In genomic region chr10:14185501-14186045, GRCh38 we compare ENCODE assay signal across 8 cellular contexts.
A peak's percentile ranks its signal among the peaks of the same experiment; 100 is the strongest.
DNase-seq lines count a peak whose midpoint lies in the region; ATAC-seq and TF ChIP-seq lines count a peak whose summit lies in the region.

No MANE protein-coding gene starts in this region.

- H3K36me3 ChIP-seq in IMR-90 (ENCODE audit: control insufficient read depth, insufficient read depth, low read length): no peaks in the 10 kb centered on the region
- H3K36me3 ChIP-seq in stomach: no peaks in the 10 kb centered on the region
- H3K36me3 ChIP-seq in aorta (ENCODE audit: control insufficient read depth in 1 of 2, insufficient read depth in 2 of 2, low read length in 1 of 2): no peaks in the 10 kb centered on the region

- H3K4me3 ChIP-seq in IMR-90 (ENCODE audit: insufficient read depth, low read depth, low read length): no peak overlapping the region
- no peak overlapping the region for H3K4me3 ChIP-seq in skeletal muscle cell (ENCODE audit: low read depth, low read length)
- no peak overlapping the region for H3K4me3 ChIP-seq in stomach
- H3K4me3 ChIP-seq in aorta (ENCODE audit: low read length in 2 of 2): no peak overlapping the region

- no peak overlapping the region for H2AK5ac ChIP-seq in IMR-90 (ENCODE audit: low read depth, low read length)

- H3K9ac ChIP-seq in IMR-90 (ENCODE audit: low read depth, low read length): no peak overlapping the region

- no peak for TF ChIP-seq EP300 in stomach (IDR thresholded peaks at IDR 0.05)

- peaks cover 31% of the 10 kb centered on the region for H3K27me3 ChIP-seq in IMR-90 (ENCODE audit: control insufficient read depth, insufficient read depth, low read length)
- H3K27me3 ChIP-seq in stomach: peaks cover 0 to 21% (median 8%) of the 10 kb centered on the region in 3 donors
- H3K27me3 ChIP-seq in aorta (ENCODE audit: control insufficient read depth in 1 of 2, insufficient read depth in 2 of 2, low read length in 1 of 2): no peaks in the 10 kb centered on the region

- peaks cover 3% of the 10 kb centered on the region for H3K9me1 ChIP-seq in IMR-90 (ENCODE audit: insufficient read depth, low read length)

- ATAC-seq in GM21723 (IDR thresholded peaks at IDR 0.05; ENCODE audit: unreplicated experiment) (peak; percentile 75), IMR-90 (ENCODE audit: low read depth) (peak; percentile 92), aorta (ENCODE audit: low FRiP score) (no peak)

- no peak overlapping the region for H2AFZ ChIP-seq in IMR-90 (replicated peaks; ENCODE audit: low read length, poor library complexity)

- no peak overlapping the region for H3K23ac ChIP-seq in IMR-90 (ENCODE audit: low read depth, low read length)

- no peaks in the 10 kb centered on the region for H4K20me1 ChIP-seq in IMR-90 (ENCODE audit: insufficient read depth, low read length)

- H2AK9ac ChIP-seq in IMR-90 (replicated peaks; ENCODE audit: low read depth, low read length, poor library complexity): peak overlapping the region; percentile 10

- H3K4me1 ChIP-seq in IMR-90 (ENCODE audit: control insufficient read depth, insufficient read depth, low read length): peaks cover 2% of the 10 kb centered on the region; the same call in 1 of the 2 replicates
- H3K4me1 ChIP-seq in stomach: peaks cover 0 to 5% (median 0%) of the 10 kb centered on the region in 4 donors
- no peaks in the 10 kb centered on the region for H3K4me1 ChIP-seq in aorta (ENCODE audit: control insufficient read depth in 1 of 2, insufficient read depth in 2 of 2, low read length in 2 of 2)

- H3K4ac ChIP-seq in IMR-90 (ENCODE audit: low read depth, low read length): no peak overlapping the region

- CTCF ChIA-PET in IMR-90 (lab: Yijun Ruan, JAX): interaction anchor here (0.7 to 1.2 kb wide), 2 partner anchors 200 to 552 kb away, joined by 3 read pairs; no protein-coding TSS in a partner anchor

- peaks cover 56% of the 10 kb centered on the region for H3K27me3 Mint-ChIP-seq in T-helper 2 cell treated with Interferon-gamma antibody and Interleukin-4, amounts not matched to agents 5 μg/mL and 100 μg/mL, for 36 hours (ENCODE audit: low read depth)

- intact Hi-C loops in IMR-90 (cut with micrococcal nuclease) (loop anchor here (2.0 kb wide), 1 partner anchor 399 kb away; no protein-coding TSS in a partner anchor), stomach (cut with DNase I; ENCODE audit: low total_unique reads) (no loop called here), aorta (cut with DNase I) (no loop called here)

- H3K27ac Mint-ChIP-seq in T-helper 2 cell treated with Interferon-gamma antibody and Interleukin-4, amounts not matched to agents 5 μg/mL and 100 μg/mL, for 36 hours: peak overlapping the region; percentile 95

- no peak for TF ChIP-seq RAD21 in IMR-90 (IDR thresholded peaks at IDR 0.05; ENCODE audit: low read length)

- H2BK5ac ChIP-seq in IMR-90 (ENCODE audit: low read depth, low read length, poor library complexity, severe bottlenecking): peak overlapping the region; percentile 5

- BruUV-seq in IMR-90 (replicated peaks; lab: Mats Ljungman, UMichigan): TSS peak; percentile 99

- H3K79me1 ChIP-seq in IMR-90 (ENCODE audit: low read depth in 1 of 2, low read length in 2 of 2): no peaks in the 10 kb centered on the region

- no peak overlapping the region for H3K56ac ChIP-seq in IMR-90 (ENCODE audit: extremely low read depth, insufficient read depth, low read length)

- TF ChIP-seq POLR2A in IMR-90 (IDR thresholded peaks at IDR 0.05; ENCODE audit: low read depth, low read length): peak; percentile 99
- TF ChIP-seq POLR2A in stomach (IDR thresholded peaks at IDR 0.05): no peak

- no peak overlapping the region for H4K8ac ChIP-seq in IMR-90 (ENCODE audit: low read depth in 2 of 2, low read length in 2 of 2)

- H3K4me1 Mint-ChIP-seq in T-helper 2 cell treated with Interferon-gamma antibody and Interleukin-4, amounts not matched to agents 5 μg/mL and 100 μg/mL, for 36 hours (ENCODE audit: low read depth): peaks cover 19% of the 10 kb centered on the region

- H3K9me3 ChIP-seq in IMR-90 (ENCODE audit: control insufficient read depth, insufficient read depth, low read length): no peaks in the 10 kb centered on the region; the same call in 1 of the 2 replicates
- no peaks in the 10 kb centered on the region for H3K9me3 ChIP-seq in stomach
- H3K9me3 ChIP-seq in aorta (ENCODE audit: control insufficient read depth, low read length): no peaks in the 10 kb centered on the region

- no peak overlapping the region for H2BK20ac ChIP-seq in IMR-90 (ENCODE audit: low read depth, low read length)

- H4K91ac ChIP-seq in IMR-90 (ENCODE audit: insufficient read depth, low read depth, low read length): no peak overlapping the region

- H3K36me3 Mint-ChIP-seq in T-helper 2 cell treated with Interferon-gamma antibody and Interleukin-4, amounts not matched to agents 5 μg/mL and 100 μg/mL, for 36 hours (ENCODE audit: low read depth): no peaks in the 10 kb centered on the region

- WGBS in IMR-90 (ENCODE audit: extremely low coverage in 2 of 2, insufficient read length in 1 of 2), 2 experiments: 51% methylated on average over 2 of the region's 5 CpGs; no CpG with 5 or more reads in 1 of the 2 experiments
- WGBS in stomach, 5 donors: 57 to 68% (median 64%) methylated on average over 5 of the region's 5 CpGs
- WGBS in aorta, 2 donors: 75 to 79% methylated on average over 5 of the region's 5 CpGs

- H3K9me3 Mint-ChIP-seq in T-helper 2 cell treated with Interferon-gamma antibody and Interleukin-4, amounts not matched to agents 5 μg/mL and 100 μg/mL, for 36 hours: no peaks in the 10 kb centered on the region

- no peak overlapping the region for H2BK15ac ChIP-seq in IMR-90 (ENCODE audit: low read depth, low read length)

- dilution Hi-C loops in IMR-90 (cut with HindIII; ENCODE audit: low sequenced_read_pairs, unreplicated experiment): no loop called here

- H3K27ac ChIP-seq in IMR-90 (ENCODE audit: insufficient read depth, low read length): no peak overlapping the region
- no peak overlapping the region for H3K27ac ChIP-seq in stomach
- no peak overlapping the region for H3K27ac ChIP-seq in aorta (ENCODE audit: low read depth in 1 of 2, low read length in 2 of 2)

- H3K14ac ChIP-seq in IMR-90 (replicated peaks; ENCODE audit: low read depth, low read length): no peak overlapping the region

- TF ChIP-seq CTCF in GM10266 (IDR thresholded peaks at IDR 0.05; ENCODE audit: control insufficient read depth, insufficient read depth, low read depth, missing control alignments) (peak; percentile 3), IMR-90 (conservative IDR thresholded peaks at IDR 0.05; ENCODE audit: low read depth, low read length) (no peak), stomach (IDR thresholded peaks at IDR 0.05) (no peak)

- H3K18ac ChIP-seq in IMR-90 (ENCODE audit: low read depth, low read length): no peak overlapping the region

- in situ Hi-C loops in IMR-90 (cut with MboI; ENCODE audit: low sequenced_read_pairs): loop anchor here (25.0 kb wide), 1 partner anchor 627 kb away; no protein-coding TSS in a partner anchor

- H2BK120ac ChIP-seq in IMR-90 (ENCODE audit: low read depth, low read length): no peak overlapping the region

- POLR2A ChIA-PET in IMR-90 (lab: Charles Lee; ENCODE audit: unreplicated experiment): interaction anchor here (0.6 to 1.4 kb wide), 10 partner anchors 10 to 775 kb away, joined by 3 to 28 read pairs (median 4); no protein-coding TSS in a partner anchor

- DNase-seq in GM10266 (ENCODE audit: extremely low spot score): peak; percentile 57
- DNase-seq in IMR-90: peak; percentile 90
- DNase-seq in T-helper 2 cell treated with Interferon-gamma antibody and Interleukin-4, amounts not matched to agents 5 μg/mL and 100 μg/mL, for 36 hours (ENCODE audit: low spot score): peak; percentile 39
- peak; percentile 3 for DNase-seq in effector CD8-positive, alpha-beta T cell (lab: John Stamatoyannopoulos, UW)
- DNase-seq in skeletal muscle cell (ENCODE audit: low read depth): peak; percentile 41
- DNase-seq in stomach: no peak
- no peak for DNase-seq in aorta

- peak overlapping the region; percentile 70 for H3K4me3 Mint-ChIP-seq in T-helper 2 cell treated with Interferon-gamma antibody and Interleukin-4, amounts not matched to agents 5 μg/mL and 100 μg/mL, for 36 hours

- no peak overlapping the region for H4K5ac ChIP-seq in IMR-90 (ENCODE audit: low read depth, low read length)

- no peak overlapping the region for H3K4me2 ChIP-seq in IMR-90 (ENCODE audit: low read depth, low read length)

TF ChIP-seq in IMR-90, 13 proteins besides CTCF, POLR2A, EP300 and RAD21:
- TF ChIP-seq, protein P1, sequence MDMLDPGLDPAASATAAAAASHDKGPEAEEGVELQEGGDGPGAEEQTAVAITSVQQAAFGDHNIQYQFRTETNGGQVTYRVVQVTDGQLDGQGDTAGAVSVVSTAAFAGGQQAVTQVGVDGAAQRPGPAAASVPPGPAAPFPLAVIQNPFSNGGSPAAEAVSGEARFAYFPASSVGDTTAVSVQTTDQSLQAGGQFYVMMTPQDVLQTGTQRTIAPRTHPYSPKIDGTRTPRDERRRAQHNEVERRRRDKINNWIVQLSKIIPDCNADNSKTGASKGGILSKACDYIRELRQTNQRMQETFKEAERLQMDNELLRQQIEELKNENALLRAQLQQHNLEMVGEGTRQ (IDR thresholded peaks at IDR 0.05; ENCODE audit: low read depth, low read length): no peak
- TF ChIP-seq SMC3 (IDR thresholded peaks at IDR 0.05; ENCODE audit: low read depth, low read length): peak; percentile 12; the same call in 1 of the 2 replicates

Comparison
In these comparisons a context has a peak if more than half of its experiments do, and no peak if none do; other contexts are left out.
1. DNase-seq: peak in GM10266 (single experiment), IMR-90 (single experiment), T-helper 2 cell treated with Interferon-gamma antibody and Interleukin-4, amounts not matched to agents 5 μg/mL and 100 μg/mL, for 36 hours (single experiment), effector CD8-positive, alpha-beta T cell (single experiment) and skeletal muscle cell (single experiment); none in stomach (single experiment) and aorta (0 of 2).